ENCODE assay signal across 1 cellular context in genomic region chr6:112184996-112185395, GRCh38.
TF ChIP-seq lines count a peak whose summit lies in the region.

No MANE protein-coding gene starts in this region.

TF ChIP-seq in IMR-90, 13 proteins besides CTCF, POLR2A, EP300 and RAD21 (continued from another document):
- TF ChIP-seq MXI1 (IDR thresholded peaks at IDR 0.05; ENCODE audit: borderline replicate concordance, low read depth, low read length) = no peak
- TF ChIP-seq RFX5 (IDR thresholded peaks at IDR 0.05; ENCODE audit: low read depth, low read length) = no peak
- no peak for TF ChIP-seq CEBPB (IDR thresholded peaks at IDR 0.05; ENCODE audit: low read depth, low read length)
- no peak for TF ChIP-seq NFE2L2 (IDR thresholded peaks at IDR 0.05; ENCODE audit: low read depth, low read length)
- TF ChIP-seq ELK1 (IDR thresholded peaks at IDR 0.05; ENCODE audit: borderline replicate concordance, low read depth, low read length) = no peak
- no peak for TF ChIP-seq BHLHE40 (IDR thresholded peaks at IDR 0.05; ENCODE audit: low read depth, low read length)
- no peak for TF ChIP-seq MAZ (IDR thresholded peaks at IDR 0.05; ENCODE audit: borderline replicate concordance, low read depth, low read length)
- no peak for TF ChIP-seq FOS (IDR thresholded peaks at IDR 0.05; ENCODE audit: low read depth, low read length)
- no peak for TF ChIP-seq SMC3 (IDR thresholded peaks at IDR 0.05; ENCODE audit: low read depth, low read length)
